ENCODE assay signal across 1 cellular context in the genomic region with DNA sequence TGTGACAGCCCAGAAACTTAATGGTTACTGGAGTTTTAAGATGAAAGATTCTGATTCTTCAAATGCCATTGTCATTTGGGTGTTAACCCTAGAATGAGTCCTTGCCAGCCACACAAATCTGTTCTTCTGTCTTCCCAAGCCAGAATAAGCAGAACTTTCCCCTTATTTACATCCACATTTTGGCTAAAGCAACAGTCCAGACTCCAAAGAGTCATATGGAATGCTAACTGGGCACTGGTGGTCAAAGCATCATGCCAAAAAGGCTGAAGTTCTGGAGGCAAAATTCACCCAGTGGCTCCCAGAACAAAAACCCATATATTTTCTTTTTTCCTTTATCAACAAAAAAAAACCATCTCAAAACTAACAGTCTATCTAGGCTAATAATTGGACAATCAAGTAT.
TF ChIP-seq lines count a peak whose summit lies in the region.

No MANE protein-coding gene starts in this region.

TF ChIP-seq in WTC11, 78 proteins besides CTCF, POLR2A, EP300 and RAD21 (continued from another document):
- TF ChIP-seq, protein P1, sequence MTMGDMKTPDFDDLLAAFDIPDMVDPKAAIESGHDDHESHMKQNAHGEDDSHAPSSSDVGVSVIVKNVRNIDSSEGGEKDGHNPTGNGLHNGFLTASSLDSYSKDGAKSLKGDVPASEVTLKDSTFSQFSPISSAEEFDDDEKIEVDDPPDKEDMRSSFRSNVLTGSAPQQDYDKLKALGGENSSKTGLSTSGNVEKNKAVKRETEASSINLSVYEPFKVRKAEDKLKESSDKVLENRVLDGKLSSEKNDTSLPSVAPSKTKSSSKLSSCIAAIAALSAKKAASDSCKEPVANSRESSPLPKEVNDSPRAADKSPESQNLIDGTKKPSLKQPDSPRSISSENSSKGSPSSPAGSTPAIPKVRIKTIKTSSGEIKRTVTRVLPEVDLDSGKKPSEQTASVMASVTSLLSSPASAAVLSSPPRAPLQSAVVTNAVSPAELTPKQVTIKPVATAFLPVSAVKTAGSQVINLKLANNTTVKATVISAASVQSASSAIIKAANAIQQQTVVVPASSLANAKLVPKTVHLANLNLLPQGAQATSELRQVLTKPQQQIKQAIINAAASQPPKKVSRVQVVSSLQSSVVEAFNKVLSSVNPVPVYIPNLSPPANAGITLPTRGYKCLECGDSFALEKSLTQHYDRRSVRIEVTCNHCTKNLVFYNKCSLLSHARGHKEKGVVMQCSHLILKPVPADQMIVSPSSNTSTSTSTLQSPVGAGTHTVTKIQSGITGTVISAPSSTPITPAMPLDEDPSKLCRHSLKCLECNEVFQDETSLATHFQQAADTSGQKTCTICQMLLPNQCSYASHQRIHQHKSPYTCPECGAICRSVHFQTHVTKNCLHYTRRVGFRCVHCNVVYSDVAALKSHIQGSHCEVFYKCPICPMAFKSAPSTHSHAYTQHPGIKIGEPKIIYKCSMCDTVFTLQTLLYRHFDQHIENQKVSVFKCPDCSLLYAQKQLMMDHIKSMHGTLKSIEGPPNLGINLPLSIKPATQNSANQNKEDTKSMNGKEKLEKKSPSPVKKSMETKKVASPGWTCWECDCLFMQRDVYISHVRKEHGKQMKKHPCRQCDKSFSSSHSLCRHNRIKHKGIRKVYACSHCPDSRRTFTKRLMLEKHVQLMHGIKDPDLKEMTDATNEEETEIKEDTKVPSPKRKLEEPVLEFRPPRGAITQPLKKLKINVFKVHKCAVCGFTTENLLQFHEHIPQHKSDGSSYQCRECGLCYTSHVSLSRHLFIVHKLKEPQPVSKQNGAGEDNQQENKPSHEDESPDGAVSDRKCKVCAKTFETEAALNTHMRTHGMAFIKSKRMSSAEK (CRISPR knock-in tag; IDR thresholded peaks at IDR 0.05; ENCODE audit: borderline replicate concordance): no peak
- TF ChIP-seq, protein P2, sequence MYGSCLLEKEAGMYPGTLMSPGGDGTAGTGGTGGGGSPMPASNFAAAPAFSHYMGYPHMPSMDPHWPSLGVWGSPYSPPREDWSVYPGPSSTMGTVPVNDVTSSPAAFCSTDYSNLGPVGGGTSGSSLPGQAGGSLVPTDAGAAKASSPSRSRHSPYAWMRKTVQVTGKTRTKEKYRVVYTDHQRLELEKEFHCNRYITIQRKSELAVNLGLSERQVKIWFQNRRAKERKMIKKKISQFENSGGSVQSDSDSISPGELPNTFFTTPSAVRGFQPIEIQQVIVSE (CRISPR knock-in tag; IDR thresholded peaks at IDR 0.05; ENCODE audit: borderline replicate concordance): no peak
- no peak for TF ChIP-seq SOX15 (CRISPR knock-in tag; IDR thresholded peaks at IDR 0.05)
- TF ChIP-seq, protein P3, sequence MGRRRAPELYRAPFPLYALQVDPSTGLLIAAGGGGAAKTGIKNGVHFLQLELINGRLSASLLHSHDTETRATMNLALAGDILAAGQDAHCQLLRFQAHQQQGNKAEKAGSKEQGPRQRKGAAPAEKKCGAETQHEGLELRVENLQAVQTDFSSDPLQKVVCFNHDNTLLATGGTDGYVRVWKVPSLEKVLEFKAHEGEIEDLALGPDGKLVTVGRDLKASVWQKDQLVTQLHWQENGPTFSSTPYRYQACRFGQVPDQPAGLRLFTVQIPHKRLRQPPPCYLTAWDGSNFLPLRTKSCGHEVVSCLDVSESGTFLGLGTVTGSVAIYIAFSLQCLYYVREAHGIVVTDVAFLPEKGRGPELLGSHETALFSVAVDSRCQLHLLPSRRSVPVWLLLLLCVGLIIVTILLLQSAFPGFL (CRISPR knock-in tag; IDR thresholded peaks at IDR 0.05; ENCODE audit: borderline replicate concordance): no peak
TF ChIP-seq in WTC11: peak in this region for 0.
